ENCODE assay signal across 16 cellular contexts in genomic region chr4:152929888-152930287, GRCh38. TPM values are rescaled to one million over a fixed set of nuclear protein-coding genes. Genes with fewer than 3 reads are reported as not detected.
DNase-seq lines count a peak whose midpoint lies in the region; ATAC-seq and TF ChIP-seq lines count a peak whose summit lies in the region.
"Had no signal": no experiment of that assay in that cellular context is flagged by ENCODE, and none has a peak within 500 bp of the region (broad histone marks: within the 10 kb centered on the region; RNA-seq: fewer than 3 reads in every experiment).

No MANE protein-coding gene starts in this region.

- H3K18ac ChIP-seq in neuronal stem cell (ENCODE audit: low read length), result no peak overlapping the region

- H3K4me1 ChIP-seq in neuronal stem cell (ENCODE audit: control insufficient read depth in 2 of 2, insufficient read depth in 1 of 2, low read depth in 1 of 2, low read length in 2 of 2), result peaks cover 2 to 3% of the 10 kb centered on the region in 2 donors

- H2AFZ ChIP-seq in neuronal stem cell (ENCODE audit: low read length), result no peak overlapping the region

- no peak overlapping the region for H4K91ac ChIP-seq in neuronal stem cell (ENCODE audit: low read depth, low read length, poor library complexity)

- H3K27ac ChIP-seq in VCaP, result peak overlapping the region; percentile 51
- no peak overlapping the region for H3K27ac ChIP-seq in neuronal stem cell (replicated peaks; ENCODE audit: low read length)
- H3K27ac ChIP-seq: BLaER1 treated with 17β-estradiol and CSF1 and Interleukin-3, amounts not matched to agents 10 nM and 100 nM; HL-60 had no signal

- H2BK5ac ChIP-seq in neuronal stem cell (ENCODE audit: low read length), result no peak overlapping the region

- H2AK5ac ChIP-seq in neuronal stem cell (ENCODE audit: low read depth, low read length), result no peak overlapping the region

- H3K4ac ChIP-seq in neuronal stem cell (ENCODE audit: low read length), result no peak overlapping the region

- TF ChIP-seq CTCF in VCaP (conservative IDR thresholded peaks at IDR 0.05), result no peak

- no peak overlapping the region for H3K9ac ChIP-seq in neuronal stem cell (ENCODE audit: low read depth, low read length, poor library complexity)
- H3K9ac ChIP-seq: BLaER1 treated with 17β-estradiol and CSF1 and Interleukin-3, amounts not matched to agents 10 nM and 100 nM had no signal

- no peak overlapping the region for H3K23ac ChIP-seq in neuronal stem cell (ENCODE audit: low read depth, low read length, poor library complexity)

- no peak overlapping the region for H2BK15ac ChIP-seq in neuronal stem cell (ENCODE audit: low read length)

- DNase-seq in NK-92 treated with Interleukin-12 subunit alpha and Interleukin-12 subunit beta, amount 100 ng/mL, for 24 hours (lab: John Stamatoyannopoulos, UW), result peak; percentile 8
- DNase-seq in NK-92 (lab: John Stamatoyannopoulos, UW; ENCODE audit: unreplicated experiment), result no peak
- DNase-seq in iPS-NIHi7 (ENCODE audit: extremely low spot score), result peak; percentile 31
- DNase-seq in neuronal stem cell (ENCODE audit: low spot score), result no peak
- no peak for DNase-seq in NCI-H2196 (lab: John Stamatoyannopoulos, UW; ENCODE audit: unreplicated experiment)
- no peak for DNase-seq in NCI-H1092 treated with DMSO at 0.1 percent for 48 hours (lab: John Stamatoyannopoulos, UW)
- DNase-seq: 8988T, HCEC 1CT, NCI-H146, NCI-H2107, SHP77 had no signal

- no peak overlapping the region for H3K4me3 ChIP-seq in neuronal stem cell (ENCODE audit: low read length in 2 of 2)
- H3K4me3 ChIP-seq: BLaER1 treated with 17β-estradiol and CSF1 and Interleukin-3, amounts not matched to agents 10 nM and 100 nM had no signal

- no peaks in the 10 kb centered on the region for H3K9me3 ChIP-seq in neuronal stem cell (replicated peaks in 1 of 2; ENCODE audit: control insufficient read depth in 2 of 2, insufficient read depth in 1 of 2, low read depth in 1 of 2, low read length in 2 of 2)

- H3K14ac ChIP-seq in neuronal stem cell (ENCODE audit: low read length), result no peak overlapping the region

- H2BK120ac ChIP-seq in neuronal stem cell (ENCODE audit: low read depth, low read length), result no peak overlapping the region

- no peak for ATAC-seq in GM21576 (IDR thresholded peaks at IDR 0.05; ENCODE audit: unreplicated experiment)
- ATAC-seq: SK-N-SH treated with all-trans-retinoic acid at 6 μM for 48 hours had no signal

- no CpG with 5 or more reads among the region's 1 CpG for WGBS in neuronal stem cell (ENCODE audit: extremely low coverage in 2 of 2, insufficient read length in 2 of 2, insufficient replicate concordance in 1 of 2), 2 donors

- H3K79me1 ChIP-seq in neuronal stem cell (ENCODE audit: low read depth, low read length), result no peaks in the 10 kb centered on the region

- peaks cover 0 to 21% (median 4%) of the 10 kb centered on the region in 3 experiments for H3K27me3 ChIP-seq in neuronal stem cell (ENCODE audit: control insufficient read depth in 3 of 3, insufficient read depth in 3 of 3, low read depth in 1 of 3, low read length in 3 of 3)

- no peak overlapping the region for H2BK12ac ChIP-seq in neuronal stem cell (ENCODE audit: low read length)

- no peaks in the 10 kb centered on the region for H3K36me3 ChIP-seq in neuronal stem cell (replicated peaks in 1 of 2; ENCODE audit: control insufficient read depth in 2 of 2, insufficient read depth in 2 of 2, low read length in 2 of 2)

- H3K4me2 ChIP-seq in neuronal stem cell (ENCODE audit: insufficient read depth, low read length, poor library complexity, severe bottlenecking), result no peak overlapping the region
- H3K4me2 ChIP-seq: BLaER1 treated with 17β-estradiol and CSF1 and Interleukin-3, amounts not matched to agents 10 nM and 100 nM had no signal

- no peak overlapping the region for H4K8ac ChIP-seq in neuronal stem cell (ENCODE audit: low read depth, low read length)

RNA-seq across cellular contexts. Expression of gene FHDC1, which starts 6.2 kb away (rescaled TPM):
- 2.0 TPM for polyA plus RNA-seq in neuronal stem cell (2013, experiment 1 of 2)
- 1.9 TPM for polyA plus RNA-seq in neuronal stem cell (2013, experiment 2 of 2)

Comparison
In these comparisons a context has a peak if more than half of its experiments do, and no peak if none do; other contexts are left out.
1. DNase-seq: peak in NK-92 treated with Interleukin-12 subunit alpha and Interleukin-12 subunit beta, amount 100 ng/mL, for 24 hours (single experiment) and iPS-NIHi7 (single experiment); none in NK-92 (single experiment), neuronal stem cell (single experiment), NCI-H2196 (single experiment) and NCI-H1092 treated with DMSO at 0.1 percent for 48 hours (single experiment).